Comparison of ENCODE assay signal across 12 cellular contexts in genomic region chr11:11409916-11410315, GRCh38. TPM values are rescaled to one million over a fixed set of nuclear protein-coding genes. Genes with fewer than 3 reads are reported as not detected.
DNase-seq lines count a peak whose midpoint lies in the region; ATAC-seq and TF ChIP-seq lines count a peak whose summit lies in the region.
"Had no signal": no experiment of that assay in that cellular context is flagged by ENCODE, and none has a peak within 500 bp of the region (broad histone marks: within the 10 kb centered on the region; RNA-seq: fewer than 3 reads in every experiment).

No MANE protein-coding gene starts in this region.

- DNase-seq in DMS79 (lab: John Stamatoyannopoulos, UW) (peak; percentile 76), NCI-H1105 treated with DMSO at 0.1 percent for 48 hours (lab: John Stamatoyannopoulos, UW) (peak; percentile 83), OCI-M1 (lab: John Stamatoyannopoulos, UW) (peak; percentile 2), left colon (no peak), GM19240 (ENCODE audit: insufficient read length, low spot score) (no peak), T1000 (lab: John Stamatoyannopoulos, UW) (no peak)
- DNase-seq: activated CD4-positive, alpha-beta T cell treated with anti-CD3 and anti-CD28 coated beads, Interleukin-2, amount 50 U/mL, for 1 hour; activated effector memory CD4-positive, alpha-beta T cell treated with anti-CD3 and anti-CD28 coated beads, Interleukin-2, amount 50 U/mL, for 16 hours; brain microvascular endothelial cell; T-helper 1 cell had no signal

- ATAC-seq in left colon (peak; percentile 83), GM18858 (IDR thresholded peaks at IDR 0.05; ENCODE audit: unreplicated experiment) (no peak), GM18505 (IDR thresholded peaks at IDR 0.05; ENCODE audit: unreplicated experiment) (no peak)

- no peak for TF ChIP-seq POLR2A in GM18505 (IDR thresholded peaks at IDR 0.05; ENCODE audit: borderline replicate concordance, extremely low read depth, insufficient read depth, insufficient read length)

- intact Hi-C loops in left colon (cut with DNase I, micrococcal nuclease) = no loop called here

RNA-seq across cellular contexts. Expression of gene CSNK2A3, which starts 56.9 kb away (rescaled TPM):
- total RNA-seq in left colon = 1 to 10 TPM in 1 of 2 donors, under 1 TPM in 1; 0.59 to 1.5 TPM

Comparison
In these comparisons a context has a peak if more than half of its experiments do, and no peak if none do; other contexts are left out.
1. DNase-seq: peak in DMS79 (single experiment), NCI-H1105 treated with DMSO at 0.1 percent for 48 hours (single experiment) and OCI-M1 (single experiment); none in left colon (0 of 2), GM19240 (single experiment) and T1000 (single experiment).